Comparison of ENCODE assay signal across 8 cellular contexts in the genomic region with DNA sequence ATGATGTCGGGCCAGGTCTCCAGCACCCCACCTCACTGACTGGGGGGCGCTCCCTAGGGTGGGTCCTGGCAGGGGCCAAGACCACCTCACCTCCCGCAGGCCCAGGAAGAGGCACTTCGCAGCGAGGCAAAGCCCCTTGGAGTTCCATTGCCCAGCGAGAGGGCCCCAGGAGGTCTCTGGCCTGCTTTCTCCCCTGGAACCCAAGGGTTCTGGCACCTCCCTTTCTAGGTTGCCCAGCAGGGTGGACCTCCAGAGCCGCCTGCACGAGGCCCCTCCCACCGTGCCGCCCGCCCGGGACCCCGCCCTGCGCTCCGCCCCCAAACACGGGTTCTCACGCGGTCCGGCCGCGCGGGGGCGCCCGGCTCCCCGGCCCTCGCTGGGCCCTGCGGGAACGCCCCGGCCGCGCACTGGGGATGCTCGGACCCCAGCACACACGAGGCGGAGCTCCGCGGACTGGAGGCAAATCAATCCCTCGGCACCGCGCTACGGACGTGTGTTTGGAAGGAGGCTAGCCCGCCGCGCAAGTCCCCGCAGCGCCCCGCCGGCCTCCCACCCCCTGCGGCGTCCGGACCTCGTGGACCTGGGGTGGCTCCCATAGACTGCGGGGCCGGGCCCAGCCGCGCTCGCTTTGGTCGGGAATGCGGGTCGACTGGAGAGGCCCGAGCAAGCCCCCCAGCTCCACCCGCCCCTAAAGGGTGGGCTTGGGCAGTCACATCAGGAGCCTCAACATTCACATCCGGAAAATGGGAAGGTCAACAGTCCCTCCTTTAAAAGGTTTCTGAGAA.
DNase-seq lines count a peak whose midpoint lies in the region; ATAC-seq and TF ChIP-seq lines count a peak whose summit lies in the region.

No MANE protein-coding gene starts in this region.

- H3K36me3 ChIP-seq in BJ (ENCODE audit: control insufficient read depth, insufficient read depth, low read length) (no peaks in the 10 kb centered on the region), breast epithelium (no peaks in the 10 kb centered on the region)

- H3K4me3 Mint-ChIP-seq in HFFc6 = no peak overlapping the region
- no peak overlapping the region for H3K4me3 Mint-ChIP-seq in T-helper 2 cell treated with Interferon-gamma antibody and Interleukin-4, amounts not matched to agents 5 μg/mL and 100 μg/mL, for 36 hours

- no peaks in the 10 kb centered on the region for H3K9me3 Mint-ChIP-seq in HFFc6
- H3K9me3 Mint-ChIP-seq in T-helper 2 cell treated with Interferon-gamma antibody and Interleukin-4, amounts not matched to agents 5 μg/mL and 100 μg/mL, for 36 hours = no peaks in the 10 kb centered on the region

- DNase-seq in BJ (ENCODE audit: low read depth) (no peak), HFFc6 (peak; percentile 22), breast epithelium (ENCODE audit: low spot score in 2 of 2) (no peak), iPS-NIHi7 (ENCODE audit: extremely low spot score) (peak; percentile 96)
- DNase-seq in T-helper 2 cell treated with Interferon-gamma antibody and Interleukin-4, amounts not matched to agents 5 μg/mL and 100 μg/mL, for 36 hours (ENCODE audit: low spot score) = peak; percentile 49
- peak; percentile 66 to 74 for DNase-seq in stimulated activated CD4-positive, alpha-beta T cell treated with anti-CD3 and anti-CD28 coated beads, Interleukin-2, amount 100 ng/mL, for 24 hours

- TF ChIP-seq POLR2A in breast epithelium (IDR thresholded peaks at IDR 0.05) = no peak

- H3K27ac ChIP-seq in breast epithelium = no peak overlapping the region

- CTCF ChIA-PET in BJ (lab: Yijun Ruan, JAX) = interaction anchor here (0.6 to 12.1 kb wide), 8 partner anchors 11 to 145 kb away, joined by 3 to 137 read pairs (median 4); no protein-coding TSS in a partner anchor

- intact Hi-C loops in breast epithelium (cut with DNase I; ENCODE audit: low total_unique reads) = no loop called here

- peaks cover 17% of the 10 kb centered on the region for H3K27me3 Mint-ChIP-seq in HFFc6 (ENCODE audit: insufficient read depth)
- peaks cover 62% of the 10 kb centered on the region for H3K27me3 Mint-ChIP-seq in T-helper 2 cell treated with Interferon-gamma antibody and Interleukin-4, amounts not matched to agents 5 μg/mL and 100 μg/mL, for 36 hours (ENCODE audit: low read depth)

- peaks cover 8% of the 10 kb centered on the region for H3K27me3 ChIP-seq in BJ (ENCODE audit: control insufficient read depth, insufficient read depth, low read length)
- peaks cover 7 to 25% of the 10 kb centered on the region in 2 donors for H3K27me3 ChIP-seq in breast epithelium

- no peak overlapping the region for H3K27ac Mint-ChIP-seq in HFFc6
- no peak overlapping the region for H3K27ac Mint-ChIP-seq in T-helper 2 cell treated with Interferon-gamma antibody and Interleukin-4, amounts not matched to agents 5 μg/mL and 100 μg/mL, for 36 hours

- POLR2A ChIA-PET in BJ (lab: Charles Lee) = no interaction called here

- H3K4me1 Mint-ChIP-seq in HFFc6 (ENCODE audit: low read depth) = peaks cover 27% of the 10 kb centered on the region
- H3K4me1 Mint-ChIP-seq in T-helper 2 cell treated with Interferon-gamma antibody and Interleukin-4, amounts not matched to agents 5 μg/mL and 100 μg/mL, for 36 hours (ENCODE audit: low read depth) = peaks cover 26% of the 10 kb centered on the region

- TF ChIP-seq CTCF in BJ (IDR thresholded peaks at IDR 0.05; ENCODE audit: insufficient read depth, low read depth, low read length) = 0 out of 2 replicates have a peak, but pooled peaks have one; percentile 6
- TF ChIP-seq CTCF in HFFc6 (IDR thresholded peaks at IDR 0.05) = peak; percentile 79
- no peak for TF ChIP-seq CTCF in breast epithelium (IDR thresholded peaks at IDR 0.05)

- H3K4me3 ChIP-seq in BJ (ENCODE audit: low read depth, low read length) = no peak overlapping the region
- peak overlapping the region in 2 of 3 donors; percentile 33 to 54 for H3K4me3 ChIP-seq in breast epithelium

- ATAC-seq in HG02623 (IDR thresholded peaks at IDR 0.05; ENCODE audit: unreplicated experiment) (no peak), GM19395 (IDR thresholded peaks at IDR 0.05; ENCODE audit: unreplicated experiment) (no peak)

- peaks cover 0 to 6% of the 10 kb centered on the region in 2 donors for H3K4me1 ChIP-seq in breast epithelium

- H3K9me3 ChIP-seq in breast epithelium = no peaks in the 10 kb centered on the region

- H3K36me3 Mint-ChIP-seq in HFFc6 (ENCODE audit: low read depth) = no peaks in the 10 kb centered on the region
- H3K36me3 Mint-ChIP-seq in T-helper 2 cell treated with Interferon-gamma antibody and Interleukin-4, amounts not matched to agents 5 μg/mL and 100 μg/mL, for 36 hours (ENCODE audit: low read depth) = no peaks in the 10 kb centered on the region

Comparison
In these comparisons a context has a peak if more than half of its experiments do, and no peak if none do; other contexts are left out.
1. DNase-seq: peak in HFFc6 (single experiment), T-helper 2 cell treated with Interferon-gamma antibody and Interleukin-4, amounts not matched to agents 5 μg/mL and 100 μg/mL, for 36 hours (single experiment), iPS-NIHi7 (single experiment) and stimulated activated CD4-positive, alpha-beta T cell treated with anti-CD3 and anti-CD28 coated beads, Interleukin-2, amount 100 ng/mL, for 24 hours (2 of 2); none in BJ (single experiment) and breast epithelium (0 of 2).
2. CTCF ChIP-seq: peak in BJ (single experiment) and HFFc6 (single experiment); none in breast epithelium (0 of 3).